In the genomic region with DNA sequence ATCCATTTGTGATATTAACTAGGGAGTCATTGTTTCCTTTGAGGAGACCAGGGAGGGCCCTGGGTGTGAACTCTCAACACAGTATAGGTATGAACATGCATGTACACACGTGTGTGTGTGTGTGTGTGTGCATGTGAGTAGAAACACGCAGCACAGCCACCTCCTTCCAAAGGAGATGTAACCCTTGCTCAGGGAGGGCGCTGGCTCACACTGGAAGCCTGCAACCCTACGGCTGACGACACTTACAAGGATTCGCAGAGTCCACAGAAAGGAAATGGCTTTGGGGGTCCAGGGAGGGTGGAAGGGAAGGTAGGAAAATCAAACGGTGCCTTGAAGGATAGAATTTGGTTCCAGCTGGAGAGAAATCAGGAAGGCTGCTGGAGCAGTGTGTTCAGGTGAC, we compare ENCODE assay signal across 2 cellular contexts.
TF ChIP-seq lines count a peak whose summit lies in the region.

No MANE protein-coding gene starts in this region.

TF ChIP-seq in K562, 482 proteins besides CTCF, POLR2A, EP300 and RAD21 (continued from another document):
- no peak for TF ChIP-seq U2AF2 (optimal IDR thresholded peaks at IDR 0.05; ENCODE audit: low read depth, low read length)
- TF ChIP-seq, protein P1, sequence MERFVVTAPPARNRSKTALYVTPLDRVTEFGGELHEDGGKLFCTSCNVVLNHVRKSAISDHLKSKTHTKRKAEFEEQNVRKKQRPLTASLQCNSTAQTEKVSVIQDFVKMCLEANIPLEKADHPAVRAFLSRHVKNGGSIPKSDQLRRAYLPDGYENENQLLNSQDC (CRISPR knock-in tag; IDR thresholded peaks at IDR 0.05): no peak
- no peak for TF ChIP-seq ZNF24 (IDR thresholded peaks at IDR 0.05)
- no peak for TF ChIP-seq SRF (CRISPR knock-in tag; IDR thresholded peaks at IDR 0.05)
- no peak for TF ChIP-seq E2F6 (IDR thresholded peaks at IDR 0.05; ENCODE audit: borderline replicate concordance in 1 of 2, extremely low read depth in 1 of 2, insufficient read depth in 1 of 2, insufficient read length in 1 of 2, low read depth in 1 of 2, low read length in 1 of 2, poor library complexity in 1 of 2, severe bottlenecking in 1 of 2)
- TF ChIP-seq SETDB1 (IDR thresholded peaks at IDR 0.05; ENCODE audit: low read length): no peak

TF ChIP-seq in WTC11, 78 proteins besides CTCF, POLR2A, EP300 and RAD21:
- TF ChIP-seq AR (CRISPR knock-in tag; IDR thresholded peaks at IDR 0.05) (no peak), GRHL2 (CRISPR knock-in tag; IDR thresholded peaks at IDR 0.05; ENCODE audit: insufficient replicate concordance, severe bottlenecking) (no peak), TEAD1 (CRISPR knock-in tag; IDR thresholded peaks at IDR 0.05) (no peak), OVOL2 (CRISPR knock-in tag; IDR thresholded peaks at IDR 0.05; ENCODE audit: borderline replicate concordance) (no peak), MYBL2 (CRISPR knock-in tag; IDR thresholded peaks at IDR 0.05) (no peak), ZNF416 (CRISPR knock-in tag; IDR thresholded peaks at IDR 0.05) (no peak), EMX1 (CRISPR knock-in tag; IDR thresholded peaks at IDR 0.05) (no peak), JAZF1 (CRISPR knock-in tag; IDR thresholded peaks at IDR 0.05) (no peak), ZBTB21 (CRISPR knock-in tag; IDR thresholded peaks at IDR 0.05; ENCODE audit: borderline replicate concordance) (no peak), RORB (CRISPR knock-in tag; IDR thresholded peaks at IDR 0.05) (no peak), ZSCAN18 (CRISPR knock-in tag; IDR thresholded peaks at IDR 0.05) (no peak), NR2C2 (CRISPR knock-in tag; IDR thresholded peaks at IDR 0.05) (no peak)
- TF ChIP-seq, protein P2, sequence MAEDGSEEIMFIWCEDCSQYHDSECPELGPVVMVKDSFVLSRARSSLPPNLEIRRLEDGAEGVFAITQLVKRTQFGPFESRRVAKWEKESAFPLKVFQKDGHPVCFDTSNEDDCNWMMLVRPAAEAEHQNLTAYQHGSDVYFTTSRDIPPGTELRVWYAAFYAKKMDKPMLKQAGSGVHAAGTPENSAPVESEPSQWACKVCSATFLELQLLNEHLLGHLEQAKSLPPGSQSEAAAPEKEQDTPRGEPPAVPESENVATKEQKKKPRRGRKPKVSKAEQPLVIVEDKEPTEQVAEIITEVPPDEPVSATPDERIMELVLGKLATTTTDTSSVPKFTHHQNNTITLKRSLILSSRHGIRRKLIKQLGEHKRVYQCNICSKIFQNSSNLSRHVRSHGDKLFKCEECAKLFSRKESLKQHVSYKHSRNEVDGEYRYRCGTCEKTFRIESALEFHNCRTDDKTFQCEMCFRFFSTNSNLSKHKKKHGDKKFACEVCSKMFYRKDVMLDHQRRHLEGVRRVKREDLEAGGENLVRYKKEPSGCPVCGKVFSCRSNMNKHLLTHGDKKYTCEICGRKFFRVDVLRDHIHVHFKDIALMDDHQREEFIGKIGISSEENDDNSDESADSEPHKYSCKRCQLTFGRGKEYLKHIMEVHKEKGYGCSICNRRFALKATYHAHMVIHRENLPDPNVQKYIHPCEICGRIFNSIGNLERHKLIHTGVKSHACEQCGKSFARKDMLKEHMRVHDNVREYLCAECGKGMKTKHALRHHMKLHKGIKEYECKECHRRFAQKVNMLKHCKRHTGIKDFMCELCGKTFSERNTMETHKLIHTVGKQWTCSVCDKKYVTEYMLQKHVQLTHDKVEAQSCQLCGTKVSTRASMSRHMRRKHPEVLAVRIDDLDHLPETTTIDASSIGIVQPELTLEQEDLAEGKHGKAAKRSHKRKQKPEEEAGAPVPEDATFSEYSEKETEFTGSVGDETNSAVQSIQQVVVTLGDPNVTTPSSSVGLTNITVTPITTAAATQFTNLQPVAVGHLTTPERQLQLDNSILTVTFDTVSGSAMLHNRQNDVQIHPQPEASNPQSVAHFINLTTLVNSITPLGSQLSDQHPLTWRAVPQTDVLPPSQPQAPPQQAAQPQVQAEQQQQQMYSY (CRISPR knock-in tag; IDR thresholded peaks at IDR 0.05): no peak
